28 cellular contexts compared by ENCODE assay signal in genomic region chr9:133851693-133852092, GRCh38.
"Had no signal": no experiment of that assay in that cellular context is flagged by ENCODE, and none has a peak within 500 bp of the region (broad histone marks: within the 10 kb centered on the region; RNA-seq: fewer than 3 reads in every experiment).

No MANE protein-coding gene starts in this region.

- H3K36me3 Mint-ChIP-seq: naive thymus-derived CD4-positive, alpha-beta T cell had no signal

- H3K27me3 Mint-ChIP-seq: naive thymus-derived CD4-positive, alpha-beta T cell; stimulated activated naive CD8-positive, alpha-beta T cell treated with anti-CD3 and anti-CD28 coated beads, Interleukin-15, amount 100 ng/mL, for 72 hours had no signal

- H3K4me1 Mint-ChIP-seq: stimulated activated naive CD8-positive, alpha-beta T cell treated with anti-CD3 and anti-CD28 coated beads, Interleukin-15, amount 100 ng/mL, for 72 hours had no signal

- ATAC-seq: esophagus mucosa; gastrocnemius medialis; heart left ventricle; left cardiac atrium; left lung; naive thymus-derived CD4-positive, alpha-beta T cell; psoas muscle; right cardiac atrium; stimulated activated naive CD8-positive, alpha-beta T cell treated with anti-CD3 and anti-CD28 coated beads, Interleukin-15, amount 100 ng/mL, for 72 hours had no signal

- H3K27me3 ChIP-seq: dorsolateral prefrontal cortex, heart left ventricle, hepatocyte, left lung, ovary, sigmoid colon, suprapubic skin, transverse colon had no signal

- DNase-seq: cerebellar nuclear complex; effector CD4-positive, alpha-beta T cell; foreskin fibroblast; gastrocnemius medialis; heart left ventricle; left cardiac atrium; left lung; mesendoderm; midbrain; naive thymus-derived CD4-positive, alpha-beta T cell; nephron progenitor cell; occipital lobe; ovary; psoas muscle; right cardiac atrium; sigmoid colon; stimulated activated CD4-positive, alpha-beta T cell treated with anti-CD3 and anti-CD28 coated beads, Interleukin-2, amount 100 ng/mL, for 24 hours; stimulated activated CD4-positive, alpha-beta T cell treated with anti-CD3 and anti-CD28 coated beads, Interleukin-4, amount 100 ng/mL, for 24 hours; stimulated activated naive CD4-positive, alpha-beta T cell; stimulated activated naive CD8-positive, alpha-beta T cell treated with anti-CD3 and anti-CD28 coated beads, Interleukin-15, amount 100 ng/mL, for 72 hours; transverse colon had no signal

- H3K27ac ChIP-seq: epithelial cell of prostate, gastrocnemius medialis, heart left ventricle, hepatocyte, left lung, ovary, psoas muscle, sigmoid colon, suprapubic skin, transverse colon had no signal

- H3K9me3 Mint-ChIP-seq: naive thymus-derived CD4-positive, alpha-beta T cell; stimulated activated naive CD8-positive, alpha-beta T cell treated with anti-CD3 and anti-CD28 coated beads, Interleukin-15, amount 100 ng/mL, for 72 hours had no signal

- H3K27ac Mint-ChIP-seq: naive thymus-derived CD4-positive, alpha-beta T cell; nephron progenitor cell; stimulated activated naive CD8-positive, alpha-beta T cell treated with anti-CD3 and anti-CD28 coated beads, Interleukin-15, amount 100 ng/mL, for 72 hours had no signal

- H3K4me3 Mint-ChIP-seq: nephron progenitor cell; stimulated activated naive CD8-positive, alpha-beta T cell treated with anti-CD3 and anti-CD28 coated beads, Interleukin-15, amount 100 ng/mL, for 72 hours had no signal

- H3K4me1 ChIP-seq: gastrocnemius medialis, psoas muscle, sigmoid colon, suprapubic skin had no signal

- H2AFZ ChIP-seq: hepatocyte had no signal

- H3K4me2 ChIP-seq: hepatocyte had no signal

- H3K36me3 ChIP-seq: gastrocnemius medialis, heart left ventricle, left lung, ovary, sigmoid colon, suprapubic skin, transverse colon had no signal

- H3K9me3 ChIP-seq: gastrocnemius medialis, heart left ventricle, left lung, ovary, psoas muscle, sigmoid colon, suprapubic skin, transverse colon had no signal

- H3K4me3 ChIP-seq: dorsolateral prefrontal cortex, gastrocnemius medialis, heart left ventricle, hepatocyte, left lung, ovary, psoas muscle, sigmoid colon, suprapubic skin, transverse colon had no signal

- FAIRE-seq: colon, islet of Langerhans had no signal
